22 cellular contexts compared by ENCODE assay signal in the genomic region with DNA sequence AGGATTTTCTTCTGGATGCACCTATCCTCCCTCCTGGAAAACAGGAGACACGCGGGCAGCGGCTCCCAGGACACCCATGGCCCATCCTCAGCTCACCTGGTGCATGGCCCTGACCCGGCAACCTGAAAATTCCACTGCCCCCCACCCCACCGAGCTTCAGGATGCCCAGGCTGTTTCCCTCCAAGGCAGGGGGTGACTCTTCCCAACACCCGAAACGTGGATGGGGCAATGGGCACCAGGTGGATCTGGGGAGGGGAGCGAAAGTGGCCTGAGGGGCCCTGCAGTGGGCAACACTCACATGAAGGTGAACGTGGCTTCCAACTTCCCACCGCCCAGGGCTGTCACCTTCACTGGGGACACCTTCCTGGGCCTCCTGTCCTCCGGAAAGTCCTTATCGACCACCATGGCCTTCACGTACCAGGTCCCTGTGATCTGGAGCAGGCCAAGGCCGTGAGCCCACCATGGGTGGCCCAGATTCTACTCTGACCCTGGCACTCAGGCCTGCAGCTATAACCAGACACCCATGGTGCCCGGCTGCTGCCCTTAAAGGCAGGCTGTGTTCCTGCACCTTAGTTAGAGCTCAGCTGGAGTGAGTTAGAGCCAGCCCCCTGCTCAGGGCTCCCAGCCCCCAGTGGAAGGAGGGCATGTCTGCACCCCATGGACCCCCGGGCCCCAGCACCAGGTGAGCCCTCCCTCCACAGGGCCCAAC. TPM values are rescaled to one million over a fixed set of nuclear protein-coding genes. Genes with fewer than 3 reads are reported as not detected.
"Had no signal": no experiment of that assay in that cellular context is flagged by ENCODE, and none has a peak within 500 bp of the region (broad histone marks: within the 10 kb centered on the region; RNA-seq: fewer than 3 reads in every experiment).

No MANE protein-coding gene starts in this region.

RNA-seq across cellular contexts. Expression of a gene that starts 0.7 kb away (rescaled TPM):
- total RNA-seq: heart left ventricle; kidney; left colon; left lung; liver; lung; mucosa of descending colon; myocyte; naive thymus-derived CD4-positive, alpha-beta T cell; natural killer cell treated with Interleukin-12 subunit alpha and Interleukin-12 subunit beta and Interleukin-15 and Interleukin-18, amount 100 ng/mL, for 72 hours; osteocyte; progenitor cell of endocrine pancreas; pulmonary artery endothelial cell; renal cortical epithelial cell; right atrium auricular region; right lobe of liver; stomach; thoracic aorta; urinary bladder had no signal
- polyA plus RNA-seq: immature natural killer cell; liver; lung; naive thymus-derived CD4-positive, alpha-beta T cell; neural cell; small intestine; stomach; urinary bladder had no signal

RNA-seq across cellular contexts. Expression of a gene that starts 44.6 kb away (rescaled TPM):
- polyA plus RNA-seq: immature natural killer cell, neural cell had no signal
